ENCODE assay signal across 22 cellular contexts in the genomic region with DNA sequence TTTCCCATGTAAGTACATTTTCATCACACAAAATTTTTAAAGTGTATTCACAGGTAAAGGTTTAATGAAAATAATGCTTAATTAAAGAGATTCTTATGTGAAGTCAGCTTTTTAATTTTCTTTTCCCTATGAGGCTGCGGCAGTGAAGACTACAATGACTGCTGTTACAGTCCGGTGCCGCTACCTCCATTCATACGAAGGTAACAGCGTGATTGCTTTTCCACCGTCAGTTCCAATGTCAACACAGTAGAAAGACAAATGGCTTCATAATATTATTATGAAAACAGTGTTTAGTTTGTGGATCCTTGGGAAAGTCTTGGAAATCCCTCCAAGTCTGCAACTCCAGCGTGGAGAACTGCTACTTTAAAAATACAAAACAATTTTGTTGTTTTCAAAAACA.
"Had no signal": no experiment of that assay in that cellular context is flagged by ENCODE, and none has a peak within 500 bp of the region (broad histone marks: within the 10 kb centered on the region; RNA-seq: fewer than 3 reads in every experiment).

No MANE protein-coding gene starts in this region.

- H3K4me3 ChIP-seq: colonic mucosa, esophagus muscularis mucosa, gastroesophageal sphincter, heart right ventricle, left lung, lower lobe of right lung, mucosa of descending colon had no signal

- FAIRE-seq: endothelial cell of umbilical vein, frontal cortex, kidney had no signal

- H3K4me1 ChIP-seq: colonic mucosa, esophagus muscularis mucosa, foreskin keratinocyte, gastroesophageal sphincter, heart right ventricle, left lung, lower lobe of right lung had no signal

- H3K9me3 ChIP-seq: colonic mucosa, esophagus muscularis mucosa, gastroesophageal sphincter, heart right ventricle, left lung, lower lobe of right lung, mucosa of descending colon had no signal

- DNase-seq: colonic mucosa; cortex of kidney; effector CD8-positive, alpha-beta T cell; effector memory CD8-positive, alpha-beta T cell; foreskin keratinocyte; heart right ventricle; hippocampal formation; islet precursor cell; kidney; kidney glomerular epithelial cell; left colon; left lung; left ventricle myocardium superior; lower lobe of right lung; mesenchymal stem cell; mucosa of descending colon; naive B cell; naive thymus-derived CD8-positive, alpha-beta T cell had no signal

- ATAC-seq: effector memory CD8-positive, alpha-beta T cell; foreskin keratinocyte; gastroesophageal sphincter; heart right ventricle; left colon; left lung; left ventricle myocardium superior; lower lobe of right lung; mucosa of descending colon; naive thymus-derived CD8-positive, alpha-beta T cell had no signal

- H3K27ac ChIP-seq: colonic mucosa, esophagus muscularis mucosa, foreskin keratinocyte, gastroesophageal sphincter, heart right ventricle, left lung, lower lobe of right lung had no signal

- H3K36me3 ChIP-seq: colonic mucosa, esophagus muscularis mucosa, gastroesophageal sphincter, heart right ventricle, left lung, lower lobe of right lung had no signal

- H3K27me3 ChIP-seq: colonic mucosa, esophagus muscularis mucosa, foreskin keratinocyte, gastroesophageal sphincter, heart right ventricle, left lung had no signal
